8 cellular contexts compared by ENCODE assay signal in genomic region chr15:52527898-52528464, GRCh38. TPM values are rescaled to one million over a fixed set of nuclear protein-coding genes. Genes with fewer than 3 reads are reported as not detected.
DNase-seq lines count a peak whose midpoint lies in the region; ATAC-seq lines count a peak whose summit lies in the region.

No MANE protein-coding gene starts in this region.

- peaks cover 19 to 22% of the 10 kb centered on the region in 2 donors for H3K27me3 ChIP-seq in duodenal mucosa (ENCODE audit: control insufficient read depth in 1 of 2, insufficient read depth in 2 of 2, low read length in 2 of 2)

- DNase-seq in activated CD8-positive, alpha-beta memory T cell treated with anti-CD3 and anti-CD28 coated beads for 4 hours (ENCODE audit: low read depth in 2 of 2) = peak; percentile 20
- DNase-seq in activated CD8-positive, alpha-beta memory T cell treated with anti-CD3 and anti-CD28 coated beads for 24 hours = no peak
- no peak for DNase-seq in Jurkat, Clone E6-1 (ENCODE audit: low read depth, low spot score)
- DNase-seq in activated CD4-positive, alpha-beta T cell treated with anti-CD3 and anti-CD28 coated beads, Interleukin-2, amount 50 U/mL, for 24 hours (ENCODE audit: low read depth in 1 of 2, low spot score in 1 of 2) = peak; percentile 18 to 24
- DNase-seq in memory B cell (ENCODE audit: low spot score in 2 of 2) (peak in 1 of 2 donors; percentile 25), NCI-H2029 treated with DMSO at 0.1 percent for 48 hours (lab: John Stamatoyannopoulos, UW) (no peak)
- peak; percentile 17 to 24 for DNase-seq in stimulated activated CD8-positive, alpha-beta memory T cell treated with anti-CD3 and anti-CD28 coated beads, Interleukin-15, amount 100 ng/mL, for 4 hours (ENCODE audit: low read depth in 2 of 2)

- peak overlapping the region; percentile 79 for H3K27ac Mint-ChIP-seq in memory B cell

- H3K4me1 ChIP-seq in duodenal mucosa (ENCODE audit: control insufficient read depth in 1 of 2, insufficient read depth in 2 of 2, low read length in 2 of 2) = peaks cover 10 to 21% of the 10 kb centered on the region in 2 donors

- H3K27me3 Mint-ChIP-seq in memory B cell = no peaks in the 10 kb centered on the region

- peak overlapping the region; percentile 65 for H3K4me3 ChIP-seq in Jurkat, Clone E6-1 (ENCODE audit: low read length)
- H3K4me3 ChIP-seq in duodenal mucosa (ENCODE audit: low read depth in 1 of 2, low read length in 2 of 2) = peak overlapping the region; percentile 61 to 72

- no peak overlapping the region for H3K27ac ChIP-seq in duodenal mucosa (ENCODE audit: low read depth, low read length)

- ATAC-seq in memory B cell (ENCODE audit: low read depth) = peak; percentile 5

- peak overlapping the region; percentile 90 for H3K4me3 Mint-ChIP-seq in memory B cell

- H3K4me1 Mint-ChIP-seq in memory B cell = peaks cover 35% of the 10 kb centered on the region

- no peaks in the 10 kb centered on the region for H3K9me3 ChIP-seq in duodenal mucosa (ENCODE audit: control insufficient read depth in 1 of 2, low read length in 2 of 2)

- H3K36me3 Mint-ChIP-seq in memory B cell = peaks cover 5% of the 10 kb centered on the region

- H3K9ac ChIP-seq in duodenal mucosa (ENCODE audit: low read depth in 1 of 2, low read length in 2 of 2) = peak overlapping the region; percentile 47 to 59

- H3K9me3 Mint-ChIP-seq in memory B cell = no peaks in the 10 kb centered on the region

- no peaks in the 10 kb centered on the region for H3K36me3 ChIP-seq in duodenal mucosa (ENCODE audit: control insufficient read depth in 1 of 2, insufficient read depth in 2 of 2, low read length in 2 of 2)

RNA-seq across cellular contexts. Expression of gene MYO5A, which starts 0.7 kb away (rescaled TPM):
- 5.2 TPM for polyA plus RNA-seq in Jurkat, Clone E6-1 (2012; ENCODE audit: insufficient read depth, insufficient read length)

RNA-seq across cellular contexts. Expression of gene ARPP19, which starts 40.8 kb away (rescaled TPM):
- 69.7 TPM for polyA plus RNA-seq in Jurkat, Clone E6-1 (2012; ENCODE audit: insufficient read depth, insufficient read length)

Comparison
In these comparisons a context has a peak if more than half of its experiments do, and no peak if none do; other contexts are left out.
1. DNase-seq: peak in activated CD8-positive, alpha-beta memory T cell treated with anti-CD3 and anti-CD28 coated beads for 4 hours (2 of 2), activated CD4-positive, alpha-beta T cell treated with anti-CD3 and anti-CD28 coated beads, Interleukin-2, amount 50 U/mL, for 24 hours (2 of 2) and stimulated activated CD8-positive, alpha-beta memory T cell treated with anti-CD3 and anti-CD28 coated beads, Interleukin-15, amount 100 ng/mL, for 4 hours (2 of 2); none in activated CD8-positive, alpha-beta memory T cell treated with anti-CD3 and anti-CD28 coated beads for 24 hours (single experiment), Jurkat, Clone E6-1 (single experiment) and NCI-H2029 treated with DMSO at 0.1 percent for 48 hours (single experiment).